Comparison of ENCODE assay signal across 9 cellular contexts in genomic region chr1:61743432-61743705, GRCh38. TPM values are rescaled to one million over a fixed set of nuclear protein-coding genes. Genes with fewer than 3 reads are reported as not detected.
DNase-seq lines count a peak whose midpoint lies in the region; FAIRE-seq and TF ChIP-seq lines count a peak whose summit lies in the region.
"Had no signal": no experiment of that assay in that cellular context is flagged by ENCODE, and none has a peak within 500 bp of the region (broad histone marks: within the 10 kb centered on the region; RNA-seq: fewer than 3 reads in every experiment).

No MANE protein-coding gene starts in this region.

- H3K27me3 Mint-ChIP-seq in activated naive CD4-positive, alpha-beta T cell treated with anti-CD3 and anti-CD28 coated beads for 36 hours (ENCODE audit: low read depth), result no peaks in the 10 kb centered on the region
- no peaks in the 10 kb centered on the region for H3K27me3 Mint-ChIP-seq in type B pancreatic cell

- H3K4me1 Mint-ChIP-seq in activated naive CD4-positive, alpha-beta T cell treated with anti-CD3 and anti-CD28 coated beads for 36 hours (ENCODE audit: low read depth), result peaks cover 24% of the 10 kb centered on the region
- peaks cover 44% of the 10 kb centered on the region for H3K4me1 Mint-ChIP-seq in type B pancreatic cell (ENCODE audit: unreplicated experiment)

- no peaks in the 10 kb centered on the region for H3K9me3 ChIP-seq in mesodermal cell (ENCODE audit: control insufficient read depth, low read length)

- peak overlapping the region; percentile 92 for H3K4me3 ChIP-seq in bronchial epithelial cell (ENCODE audit: low read depth, low read length)
- peak overlapping the region; percentile 61 for H3K4me3 ChIP-seq in mesodermal cell (ENCODE audit: extremely low read depth, insufficient read depth, low read length, poor library complexity, severe bottlenecking)

- CTCF ChIA-PET in activated naive CD4-positive, alpha-beta T cell treated with anti-CD3 and anti-CD28 coated beads for 36 hours (lab: Charles Lee), result interaction anchor here (1.6 kb wide), 1 partner anchor 102 kb away, joined by 3 read pairs; no protein-coding TSS in a partner anchor

- 9 to 41% methylated on average over 4 of the region's 5 CpGs for WGBS in mesodermal cell (ENCODE audit: insufficient coverage in 2 of 2), 2 experiments

- H3K36me3 Mint-ChIP-seq in activated naive CD4-positive, alpha-beta T cell treated with anti-CD3 and anti-CD28 coated beads for 36 hours (ENCODE audit: low read depth), result no peaks in the 10 kb centered on the region
- no peaks in the 10 kb centered on the region for H3K36me3 Mint-ChIP-seq in type B pancreatic cell

- H3K27me3 ChIP-seq in bronchial epithelial cell (ENCODE audit: control insufficient read depth, insufficient read depth, low read length), result no peaks in the 10 kb centered on the region

- H3K9me3 Mint-ChIP-seq in activated naive CD4-positive, alpha-beta T cell treated with anti-CD3 and anti-CD28 coated beads for 36 hours, result no peaks in the 10 kb centered on the region
- H3K9me3 Mint-ChIP-seq in type B pancreatic cell, result no peaks in the 10 kb centered on the region

- H3K36me3 ChIP-seq in bronchial epithelial cell (ENCODE audit: control insufficient read depth, insufficient read depth, low read length) (no peaks in the 10 kb centered on the region), mesodermal cell (ENCODE audit: control insufficient read depth, insufficient read depth, low read length) (no peaks in the 10 kb centered on the region)

- H3K4me1 ChIP-seq in mesodermal cell (ENCODE audit: control insufficient read depth, insufficient read depth, low read length, poor library complexity, severe bottlenecking), result peaks cover 16% of the 10 kb centered on the region

- H3K27ac ChIP-seq in mesodermal cell (ENCODE audit: low read depth, low read length, severe bottlenecking), result no peak overlapping the region

- H3K27ac Mint-ChIP-seq in activated naive CD4-positive, alpha-beta T cell treated with anti-CD3 and anti-CD28 coated beads for 36 hours, result no peak overlapping the region
- peak overlapping the region; percentile 95 for H3K27ac Mint-ChIP-seq in type B pancreatic cell

- DNase-seq in activated naive CD4-positive, alpha-beta T cell treated with anti-CD3 and anti-CD28 coated beads for 36 hours, result no peak
- DNase-seq in activated naive CD4-positive, alpha-beta T cell treated with anti-CD3 and anti-CD28 coated beads, Interleukin-2, amount 50 U/mL, for 16 hours, result no peak
- no peak for DNase-seq in bronchial epithelial cell (ENCODE audit: low read depth)
- no peak for DNase-seq in type B pancreatic cell (ENCODE audit: extremely low spot score, unreplicated experiment)
- DNase-seq in OCI-M2 (lab: John Stamatoyannopoulos, UW; ENCODE audit: unreplicated experiment), result no peak
- no peak for DNase-seq in KG1 (lab: John Stamatoyannopoulos, UW)
- no peak for DNase-seq in islet precursor cell
- DNase-seq: DND-41 had no signal

- H3K4me3 Mint-ChIP-seq in activated naive CD4-positive, alpha-beta T cell treated with anti-CD3 and anti-CD28 coated beads for 36 hours, result peak overlapping the region; percentile 67
- H3K4me3 Mint-ChIP-seq in type B pancreatic cell, result peak overlapping the region; percentile 87

- FAIRE-seq in bronchial epithelial cell (lab: Jason Lieb, UNC), result no peak

- intact Hi-C loops in activated naive CD4-positive, alpha-beta T cell treated with anti-CD3 and anti-CD28 coated beads for 36 hours (cut with micrococcal nuclease), result loop anchor here (5.0 to 10.0 kb wide), 3 partner anchors 99 to 1781 kb away; partner anchors contain the start of genes EFCAB7 and ITGB3BP

- TF ChIP-seq CTCF in bronchial epithelial cell (IDR thresholded peaks at IDR 0.05; ENCODE audit: insufficient read depth, low read length, severe bottlenecking) (no peak), type B pancreatic cell (conservative IDR thresholded peaks at IDR 0.05) (no peak)

RNA-seq across cellular contexts. Expression of gene PATJ, which starts 1.1 kb away (rescaled TPM):
- 10 to 100 TPM; 13.3 to 13.5 TPM for total RNA-seq in activated naive CD4-positive, alpha-beta T cell treated with anti-CD3 and anti-CD28 coated beads for 36 hours
- 46.6 and 71.8 TPM in 2 replicates for total RNA-seq in bronchial epithelial cell
- polyA plus RNA-seq in mesodermal cell (2013, experiment 1 of 2), result 4.2 TPM
- 5.0 TPM for polyA plus RNA-seq in mesodermal cell (2013, experiment 2 of 2)
- 39.4 and 83.1 TPM in 2 replicates for total RNA-seq in type B pancreatic cell (ENCODE audit: low replicate concordance)

RNA-seq across cellular contexts. Expression of gene TM2D1, which starts 18.4 kb away (rescaled TPM):
- 10 to 100 TPM; 28.2 to 30.9 TPM for total RNA-seq in activated naive CD4-positive, alpha-beta T cell treated with anti-CD3 and anti-CD28 coated beads for 36 hours
- total RNA-seq in bronchial epithelial cell, result 45.4 and 45.5 TPM in 2 replicates
- 33.2 TPM for polyA plus RNA-seq in mesodermal cell (2013, experiment 1 of 2)
- polyA plus RNA-seq in mesodermal cell (2013, experiment 2 of 2), result 32.9 TPM
- 36.7 and 37.1 TPM in 2 replicates for total RNA-seq in type B pancreatic cell (ENCODE audit: low replicate concordance)
